In the genomic region with DNA sequence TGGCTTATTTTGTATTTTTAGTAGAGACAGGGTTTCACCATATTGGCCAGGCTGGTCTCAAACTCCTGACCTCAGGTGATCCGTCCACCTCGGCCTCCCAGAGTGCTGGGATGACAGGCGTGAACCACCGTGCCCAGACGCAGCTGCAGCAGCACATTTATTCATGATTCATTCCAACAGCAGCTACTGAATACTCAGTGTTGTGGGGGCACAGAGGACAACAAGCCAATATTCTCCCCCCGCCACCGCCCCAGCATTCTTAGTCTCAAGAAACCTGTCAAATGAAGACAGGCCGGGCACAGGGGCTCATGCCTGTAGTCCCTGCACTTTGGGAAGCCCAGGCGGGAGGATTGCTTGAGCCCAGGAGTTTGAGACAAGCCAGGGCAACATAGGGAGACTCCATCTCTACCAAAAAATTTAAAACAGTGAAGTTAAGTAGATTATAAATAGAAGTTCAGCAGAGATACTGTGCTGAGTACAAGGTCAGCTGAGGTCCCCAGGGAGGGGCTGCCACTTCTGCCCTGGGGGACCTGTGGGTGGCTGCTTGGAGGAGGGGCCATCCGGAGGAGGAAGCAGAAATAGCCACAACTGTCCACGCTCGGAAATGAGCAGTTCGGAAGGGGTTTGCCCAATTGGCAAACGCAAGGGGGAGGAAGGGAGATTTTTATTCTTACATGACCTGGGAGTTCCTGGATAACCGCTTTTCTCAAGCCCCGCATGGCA, we compare ENCODE assay signal across 7 cellular contexts.
DNase-seq lines count a peak whose midpoint lies in the region; TF ChIP-seq lines count a peak whose summit lies in the region.

No MANE protein-coding gene starts in this region.

- H3K27me3 ChIP-seq in adipocyte (replicated peaks; ENCODE audit: control insufficient read depth, insufficient read depth, low read length) (no peaks in the 10 kb centered on the region), stomach smooth muscle (ENCODE audit: control insufficient read depth in 1 of 2, insufficient read depth in 2 of 2, low read length in 2 of 2) (no peaks in the 10 kb centered on the region)

- in situ Hi-C loops in GM18951 (cut with MboI; ENCODE audit: low sequenced_read_pairs, unreplicated experiment): no loop called here

- peak overlapping the region; percentile 72 for H3K4me3 ChIP-seq in adipocyte (ENCODE audit: low read length)
- peak overlapping the region; percentile 25 to 57 for H3K4me3 ChIP-seq in stomach smooth muscle (ENCODE audit: low read length in 2 of 2)

- H3K9me3 ChIP-seq in adipocyte (ENCODE audit: control insufficient read depth, low read length): no peaks in the 10 kb centered on the region
- no peaks in the 10 kb centered on the region for H3K9me3 ChIP-seq in stomach smooth muscle (ENCODE audit: control insufficient read depth in 2 of 2, low read length in 2 of 2)

- TF ChIP-seq POLR2A in GM18951 (IDR thresholded peaks at IDR 0.05; ENCODE audit: extremely low read depth, insufficient read depth, insufficient read length): peak; percentile 38

- H3K27ac ChIP-seq in stomach smooth muscle (ENCODE audit: low read length): peak overlapping the region; percentile 85

- H3K4me1 ChIP-seq in adipocyte (ENCODE audit: control insufficient read depth, insufficient read depth, low read length): peaks cover 64% of the 10 kb centered on the region
- H3K4me1 ChIP-seq in stomach smooth muscle (ENCODE audit: control insufficient read depth, insufficient read depth, low read length): peaks cover 64% of the 10 kb centered on the region

- H3K36me3 ChIP-seq in adipocyte (ENCODE audit: control insufficient read depth, insufficient read depth, low read length, severe bottlenecking) (peaks cover 3% of the 10 kb centered on the region), stomach smooth muscle (ENCODE audit: control insufficient read depth in 2 of 2, insufficient read depth in 2 of 2, low read length in 2 of 2) (no peaks in the 10 kb centered on the region)

- H3K9ac ChIP-seq in adipocyte (ENCODE audit: low read length): peak overlapping the region; percentile 85
- peak overlapping the region; percentile 13 to 57 for H3K9ac ChIP-seq in stomach smooth muscle (ENCODE audit: low read length in 2 of 2)

- DNase-seq in KG1 (lab: John Stamatoyannopoulos, UW) (peak; percentile 66), adipocyte (ENCODE audit: low read depth) (peak; percentile 42), iris pigment epithelial cell (ENCODE audit: low read depth) (peak; percentile 64), NCI-H187 (lab: John Stamatoyannopoulos, UW) (no peak), NCI-H1694 treated with DMSO at 0.1 percent for 48 hours (lab: John Stamatoyannopoulos, UW) (no peak)

Comparison
In these comparisons a context has a peak if more than half of its experiments do, and no peak if none do; other contexts are left out.
1. DNase-seq: peak in KG1 (single experiment), adipocyte (single experiment) and iris pigment epithelial cell (single experiment); none in NCI-H187 (0 of 2) and NCI-H1694 treated with DMSO at 0.1 percent for 48 hours (single experiment).